Comparison of ENCODE assay signal across 9 cellular contexts in the genomic region with DNA sequence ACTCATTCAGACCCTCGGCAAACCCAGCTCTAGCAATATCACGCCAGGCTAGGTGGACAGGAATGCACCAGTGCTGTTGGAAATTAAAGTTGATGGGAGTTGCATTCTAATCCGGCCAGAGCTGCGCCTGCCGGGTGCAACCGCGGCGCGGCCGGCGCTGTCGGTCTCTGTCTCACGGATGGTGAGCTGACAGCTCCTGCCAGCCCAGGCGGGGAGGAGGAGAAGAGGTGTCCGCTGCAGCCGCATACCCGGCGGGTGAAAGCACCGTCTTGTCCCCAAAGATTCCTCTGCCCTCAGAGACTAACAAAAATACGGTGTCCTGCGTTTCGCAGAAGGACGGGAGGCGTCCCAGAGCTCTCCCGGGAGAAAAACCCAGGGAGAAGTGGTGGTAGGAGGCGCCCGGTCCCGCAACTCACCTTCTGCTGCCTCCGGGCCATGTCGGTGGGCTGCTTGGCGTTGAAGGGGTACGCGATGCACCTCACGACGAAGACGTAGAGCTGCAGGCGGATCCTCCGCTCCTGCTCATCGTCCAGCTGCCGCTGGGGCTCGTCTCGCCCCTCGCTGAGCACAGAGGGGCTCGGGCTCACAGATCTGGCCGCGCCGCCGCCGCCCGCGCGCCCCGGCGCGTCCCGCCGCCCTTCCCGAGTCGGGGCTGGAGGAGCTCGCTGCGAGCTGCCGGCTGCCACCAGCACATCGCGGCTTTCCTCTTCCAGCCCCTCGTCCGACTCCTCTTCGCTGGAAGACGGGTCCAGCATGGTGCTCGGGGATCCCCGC. TPM values are rescaled to one million over a fixed set of nuclear protein-coding genes. Genes with fewer than 3 reads are reported as not detected.
DNase-seq lines count a peak whose midpoint lies in the region; ATAC-seq, FAIRE-seq and TF ChIP-seq lines count a peak whose summit lies in the region.
"Had no signal": no experiment of that assay in that cellular context is flagged by ENCODE, and none has a peak within 500 bp of the region (broad histone marks: within the 10 kb centered on the region; RNA-seq: fewer than 3 reads in every experiment).

No MANE protein-coding gene starts in this region.

- H2AFZ ChIP-seq in H1 (ENCODE audit: low read length): peak overlapping the region; percentile 47; the same call in 1 of the 2 replicates

- H3K27ac ChIP-seq in C4-2B (peak overlapping the region; percentile 77), H1 (ENCODE audit: low read depth, low read length) (no peak overlapping the region), upper lobe of left lung (peak overlapping the region; percentile 92 to 98 (median 95))

- no peak overlapping the region for H3K4ac ChIP-seq in H1 (replicated peaks; ENCODE audit: insufficient read length, low read depth, low read length)

- TF ChIP-seq CTCF in C4-2B (conservative IDR thresholded peaks at IDR 0.05) (peak; percentile 24), H1 (IDR thresholded peaks at IDR 0.05; ENCODE audit: control extremely low read depth in 1 of 3, insufficient read depth in 1 of 3, low read depth in 1 of 3, low read length in 3 of 3) (peak in 2 of 3 experiments; percentile 11 to 20; a peak in 3 of 4 replicates), upper lobe of left lung (IDR thresholded peaks at IDR 0.05) (peak in 2 of 6 experiments; percentile 7 to 24)

- 0 out of 4 replicates have a peak, but pooled peaks cover 0 to 16% of the 10 kb centered on the region in 2 experiments for H3K79me2 ChIP-seq in H1 (ENCODE audit: control insufficient read depth in 1 of 2, insufficient read depth in 2 of 2, low read length in 2 of 2)

- no peak overlapping the region for H2BK15ac ChIP-seq in H1 (ENCODE audit: low read length)

- no peaks in the 10 kb centered on the region for H3K79me1 ChIP-seq in H1 (ENCODE audit: low read depth, low read length)

- FAIRE-seq in H1 (lab: Jason Lieb, UNC): no peak

- DNase-seq in RKO (ENCODE audit: low spot score) (peak; percentile 72), H1 (ENCODE audit: low read depth in 1 of 2, low spot score in 2 of 2) (peak in 1 of 2 experiments; percentile 73), medulla oblongata (ENCODE audit: extremely low spot score) (peak; percentile 27), upper lobe of left lung (peak; percentile 30 to 89), OCI-M2 (lab: John Stamatoyannopoulos, UW; ENCODE audit: unreplicated experiment) (no peak)

- H3K4me1 ChIP-seq in H1 (replicated peaks in 1 of 4; ENCODE audit: control insufficient read depth in 3 of 4, insufficient read depth in 4 of 4, low read length in 3 of 4) (peaks cover 0 to 9% (median 3%) of the 10 kb centered on the region in 4 experiments; a peak in 6 of 7 replicates), upper lobe of left lung (peaks cover 22 to 32% (median 26%) of the 10 kb centered on the region in 4 donors)

- H3K14ac ChIP-seq in H1 (ENCODE audit: insufficient read length): no peak overlapping the region

- no peak overlapping the region for H2BK5ac ChIP-seq in H1 (ENCODE audit: low read depth, low read length)

- H3K9me3 ChIP-seq in H1 (ENCODE audit: insufficient read depth in 2 of 2, low read depth in 1 of 2, low read length in 1 of 2) (no peaks in the 10 kb centered on the region), upper lobe of left lung (no peaks in the 10 kb centered on the region)

- peak overlapping the region; percentile 23 for H4K91ac ChIP-seq in H1 (replicated peaks; ENCODE audit: insufficient read length, low read length)

- H4K20me1 ChIP-seq in H1 (replicated peaks in 1 of 2; ENCODE audit: control insufficient read depth in 1 of 2, insufficient read depth in 2 of 2, low read length in 2 of 2): no peaks in the 10 kb centered on the region

- H4K8ac ChIP-seq in H1 (ENCODE audit: extremely low read depth, insufficient read depth, low read length): peak overlapping the region; percentile 80

- POLR2A ChIA-PET in H1 (lab: Charles Lee; ENCODE audit: partially characterized antibody): interaction anchor here (0.7 to 1.7 kb wide), 5 partner anchors 16 to 200 kb away, joined by 3 to 7 read pairs (median 3); no protein-coding TSS in a partner anchor

- no peak overlapping the region for H2BK20ac ChIP-seq in H1 (ENCODE audit: low read length)

- peak; percentile 13 to 30; a peak in 2 of 4 replicates for TF ChIP-seq RAD21 in H1 (IDR thresholded peaks at IDR 0.05 in 1 of 2, conservative IDR thresholded peaks at IDR 0.05 in 1 of 2; ENCODE audit: low read depth in 2 of 2, low read length in 2 of 2)

- H3K56ac ChIP-seq in H1 (replicated peaks; ENCODE audit: insufficient read length, low read depth, low read length): no peak overlapping the region

- H3K36me3 ChIP-seq in H1 (ENCODE audit: control insufficient read depth in 2 of 4, insufficient read depth in 4 of 4, low read length in 3 of 4): no peaks in the 10 kb centered on the region
- no peaks in the 10 kb centered on the region for H3K36me3 ChIP-seq in upper lobe of left lung

- peak overlapping the region; percentile 73 to 97 for H3K4me2 ChIP-seq in H1 (ENCODE audit: insufficient read depth in 1 of 2, low read depth in 2 of 2, low read length in 2 of 2)

- H2BK12ac ChIP-seq in H1 (ENCODE audit: low read depth, low read length): 0 out of 2 replicates have a peak overlapping the region, but pooled peaks have one; percentile 3

- TF ChIP-seq POLR2A in H1 (IDR thresholded peaks at IDR 0.05; ENCODE audit: control extremely low read depth in 1 of 2, low read depth in 2 of 2, low read length in 2 of 2) (no peak), upper lobe of left lung (IDR thresholded peaks at IDR 0.05) (no peak)

- no peak overlapping the region for H2BK120ac ChIP-seq in H1 (replicated peaks; ENCODE audit: low read depth, low read length)

- H3K23ac ChIP-seq in H1 (ENCODE audit: insufficient read length): no peak overlapping the region

- peaks cover 9% of the 10 kb centered on the region; the same call in 1 of the 2 replicates for H3K23me2 ChIP-seq in H1 (ENCODE audit: low read depth, low read length)

- H3K4me3 ChIP-seq in H1 (ENCODE audit: extremely low read depth in 1 of 4, insufficient read depth in 2 of 4, low read depth in 3 of 4, low read length in 4 of 4): peak overlapping the region; percentile 79 to 86 (median 84)
- peak overlapping the region; percentile 61 to 91 (median 79) for H3K4me3 ChIP-seq in upper lobe of left lung

- ATAC-seq in GM18909 (IDR thresholded peaks at IDR 0.05; ENCODE audit: poor library complexity, unreplicated experiment): peak; percentile 39
- ATAC-seq in HG03095 (IDR thresholded peaks at IDR 0.05; ENCODE audit: unreplicated experiment): peak; percentile 35
- ATAC-seq in upper lobe of left lung (ENCODE audit: low FRiP score in 2 of 2): peak; percentile 44 to 67

- peak overlapping the region; percentile 86; the same call in 1 of the 2 replicates for H3K18ac ChIP-seq in H1 (ENCODE audit: extremely low read depth, low read length)

- TF ChIP-seq EP300 in H1 (IDR thresholded peaks at IDR 0.05; ENCODE audit: borderline replicate concordance in 1 of 2, low read depth in 2 of 2, low read length in 2 of 2) (no peak), upper lobe of left lung (IDR thresholded peaks at IDR 0.05) (no peak)

- no peak overlapping the region for H2AK5ac ChIP-seq in H1 (ENCODE audit: low read depth, low read length)

- peak overlapping the region; percentile 54 to 84 (median 68) for H3K9ac ChIP-seq in H1 (replicated peaks in 1 of 4; ENCODE audit: extremely low read depth in 1 of 4, low read depth in 3 of 4, low read length in 3 of 4)

- CTCF ChIA-PET in H1 (lab: Charles Lee; ENCODE audit: partially characterized antibody): interaction anchor here (0.6 to 1.7 kb wide), 11 partner anchors 14 to 204 kb away, joined by 3 to 5 read pairs (median 4); no protein-coding TSS in a partner anchor

- H3K27me3 ChIP-seq in H1 (replicated peaks in 1 of 4; ENCODE audit: control insufficient read depth in 3 of 4, extremely low read depth in 1 of 4, insufficient read depth in 3 of 4, low read length in 3 of 4) (peaks cover 3 to 15% (median 8%) of the 10 kb centered on the region in 4 experiments), upper lobe of left lung (peaks cover 0 to 8% (median 0%) of the 10 kb centered on the region in 4 donors)

- no peak overlapping the region for H4K5ac ChIP-seq in H1 (ENCODE audit: insufficient read length, low read depth, low read length)

- 1% methylated on average over 35 of the region's 70 CpGs; no CpG with 5 or more reads in 1 of the 2 experiments for WGBS in H1 (ENCODE audit: extremely low coverage in 1 of 2, insufficient coverage in 1 of 2, insufficient read length in 1 of 2, insufficient replicate concordance in 2 of 2, low coverage in 1 of 2, low lambda C conversion rate in 2 of 2, missing lambda C conversion rate in 1 of 2), 2 experiments
- 1 to 9% methylated on average over 19 to 22 of the region's 70 CpGs for WGBS in upper lobe of left lung, 2 donors

RNA-seq across cellular contexts. Expression of gene CADPS2, which starts 0.5 kb away (rescaled TPM):
- 19.7 and 22.3 TPM in 2 replicates for total RNA-seq in H1 (2021; fragmentation: NEBNext Ultra II Directional; extraction: Animal tissue kit (Norgen Biotek cat#: 25700))
- 4.4 and 8.9 TPM in 2 replicates for polyA plus RNA-seq in H1 (2011; rRNA removed)
- polyA plus RNA-seq in H1 (2011; cell fraction: cytosol; rRNA removed): 10.5 TPM
- polyA plus RNA-seq in H1 (2011; cell fraction: nucleus; rRNA removed): 4.4 TPM
- 11.3 to 24.6 TPM (median 15.5 TPM) in 4 replicates for polyA plus RNA-seq in H1 (2012, experiment 1 of 2)
- polyA plus RNA-seq in H1 (2012, experiment 2 of 2): 1.9 TPM
- 9.0 TPM for polyA plus RNA-seq in H1 (2013, experiment 1 of 2)
- 9.6 TPM for polyA plus RNA-seq in H1 (2013, experiment 2 of 2)
- polyA minus RNA-seq in H1 (2011; rRNA and poly(A)+ RNA removed): 29.6 and 30.5 TPM in 2 replicates
- 13.3 TPM for polyA minus RNA-seq in H1 (2011; cell fraction: cytosol; rRNA and poly(A)+ RNA removed)
- polyA minus RNA-seq in H1 (2011; cell fraction: nucleus; rRNA and poly(A)+ RNA removed): 32.6 TPM
- 10 to 100 TPM; 33.3 to 74.7 (median 45.7) TPM for total RNA-seq in upper lobe of left lung
- total RNA-seq: T-helper 1 cell treated with Interleukin-12 subunit alpha and Interleukin-12 subunit beta and Interleukin-4 antibody, amounts not matched to agents 30 ng/mL and 1 ng/mL, for 36 hours had no signal
